Comparison of ENCODE assay signal across 13 cellular contexts in genomic region chr5:62308439-62308838, GRCh38.
DNase-seq lines count a peak whose midpoint lies in the region; ATAC-seq and TF ChIP-seq lines count a peak whose summit lies in the region.
"Had no signal": no experiment of that assay in that cellular context is flagged by ENCODE, and none has a peak within 500 bp of the region (broad histone marks: within the 10 kb centered on the region; RNA-seq: fewer than 3 reads in every experiment).

No MANE protein-coding gene starts in this region.

- H3K4me3 Mint-ChIP-seq in nephron progenitor cell: peak overlapping the region; percentile 93

- no peak overlapping the region for H3K27ac ChIP-seq in MM.1S (ENCODE audit: low read length)

- no peaks in the 10 kb centered on the region for H3K9me2 ChIP-seq in MM.1S (replicated peaks; ENCODE audit: insufficient read depth, low read length)

- peaks cover 72% of the 10 kb centered on the region for H3K79me2 ChIP-seq in MM.1S (ENCODE audit: low read length)

- no peaks in the 10 kb centered on the region for H3K27me3 Mint-ChIP-seq in nephron progenitor cell (ENCODE audit: low read depth, poor library complexity)

- DNase-seq in SIG-M5 treated with dmso at 0.1 percent for 504 hours (lab: John Stamatoyannopoulos, UW; ENCODE audit: unreplicated experiment): peak; percentile 18
- no peak for DNase-seq in SIG-M5 (lab: John Stamatoyannopoulos, UW)
- DNase-seq in MM.1S: no peak
- DNase-seq in amniotic epithelial cell (ENCODE audit: low read depth): peak; percentile 33
- DNase-seq in nephron progenitor cell: no peak
- DNase-seq in hippocampal formation (lab: John Stamatoyannopoulos, UW): no peak
- DNase-seq in cerebellar cortex (ENCODE audit: low spot score): no peak
- DNase-seq: 8988T; DMS79; NCI-H1105 treated with DMSO at 0.1 percent for 48 hours; stimulated activated CD4-positive, alpha-beta T cell treated with anti-CD3 and anti-CD28 coated beads, Interleukin-4, amount 100 ng/mL, for 1 hour had no signal

- no peak overlapping the region for H3K4me3 ChIP-seq in MM.1S (ENCODE audit: low read length)

- H3K27ac Mint-ChIP-seq in nephron progenitor cell: no peak overlapping the region

- peaks cover 23% of the 10 kb centered on the region for H3K36me3 Mint-ChIP-seq in nephron progenitor cell (ENCODE audit: low read depth)

- no peaks in the 10 kb centered on the region for H3K9me3 Mint-ChIP-seq in nephron progenitor cell

- H3K4me1 ChIP-seq in MM.1S (ENCODE audit: low read length): peaks cover 16% of the 10 kb centered on the region

- no peak overlapping the region for H3K9ac ChIP-seq in MM.1S (ENCODE audit: low read length)

- 0 out of 2 replicates have a peak, but pooled peaks cover 3% of the 10 kb centered on the region for H3K36me3 ChIP-seq in MM.1S (replicated peaks; ENCODE audit: insufficient read depth, low read length)

- H3K4me2 ChIP-seq in MM.1S (ENCODE audit: low read depth, low read length): peak overlapping the region; percentile 94; the same call in 1 of the 2 replicates

- H3K9me3 ChIP-seq in MM.1S (replicated peaks; ENCODE audit: insufficient read depth, low read length): no peaks in the 10 kb centered on the region

- H3K4me1 Mint-ChIP-seq in nephron progenitor cell: peaks cover 51% of the 10 kb centered on the region

- H3K27me3 ChIP-seq in MM.1S (replicated peaks; ENCODE audit: insufficient read depth, low read length): no peaks in the 10 kb centered on the region

- H4K20me1 ChIP-seq in MM.1S (ENCODE audit: insufficient read depth, low read length): peaks cover 13% of the 10 kb centered on the region

- ATAC-seq in HG03460 (IDR thresholded peaks at IDR 0.05; ENCODE audit: unreplicated experiment): no peak
- ATAC-seq: left colon had no signal

- H3F3A ChIP-seq in MM.1S (ENCODE audit: insufficient read depth, low read length): no peaks in the 10 kb centered on the region

- no peak overlapping the region for H2AFZ ChIP-seq in MM.1S (ENCODE audit: low read length)

- no peak for TF ChIP-seq CTCF in MM.1S (IDR thresholded peaks at IDR 0.05; ENCODE audit: low read length)
- no peak for TF ChIP-seq CTCF in nephron progenitor cell (IDR thresholded peaks at IDR 0.05)

Comparison
In these comparisons a context has a peak if more than half of its experiments do, and no peak if none do; other contexts are left out.
1. DNase-seq: peak in SIG-M5 treated with dmso at 0.1 percent for 504 hours (single experiment) and amniotic epithelial cell (single experiment); none in SIG-M5 (single experiment), MM.1S (single experiment), nephron progenitor cell (single experiment), hippocampal formation (0 of 2) and cerebellar cortex (single experiment).